Comparison of ENCODE assay signal across 10 cellular contexts in genomic region chr18:46199515-46200147, GRCh38.
DNase-seq lines count a peak whose midpoint lies in the region; ATAC-seq and TF ChIP-seq lines count a peak whose summit lies in the region.
"Had no signal": no experiment of that assay in that cellular context is flagged by ENCODE, and none has a peak within 500 bp of the region (broad histone marks: within the 10 kb centered on the region; RNA-seq: fewer than 3 reads in every experiment).

No MANE protein-coding gene starts in this region.

- no peaks in the 10 kb centered on the region for H3K9me3 Mint-ChIP-seq in stimulated activated naive CD8-positive, alpha-beta T cell treated with anti-CD3 and anti-CD28 coated beads, Interleukin-15, Interleukin-2, amounts not matched to agents 100 ng/mL and 50 ng/mL, for 24 hours
- no peaks in the 10 kb centered on the region for H3K9me3 Mint-ChIP-seq in T-helper 1 cell treated with Interleukin-12 subunit alpha and Interleukin-12 subunit beta and Interleukin-4 antibody, amounts not matched to agents 30 μg/mL and 1 μg/mL, for 36 hours

- H3K4me3 Mint-ChIP-seq in stimulated activated naive CD8-positive, alpha-beta T cell treated with anti-CD3 and anti-CD28 coated beads, Interleukin-15, Interleukin-2, amounts not matched to agents 100 ng/mL and 50 ng/mL, for 24 hours, result no peak overlapping the region
- H3K4me3 Mint-ChIP-seq in T-helper 1 cell treated with Interleukin-12 subunit alpha and Interleukin-12 subunit beta and Interleukin-4 antibody, amounts not matched to agents 30 μg/mL and 1 μg/mL, for 36 hours, result no peak overlapping the region

- no peaks in the 10 kb centered on the region for H3K4me1 ChIP-seq in Peyer's patch

- H3K27me3 ChIP-seq in Peyer's patch, result no peaks in the 10 kb centered on the region

- no peak for DNase-seq in stimulated activated naive CD8-positive, alpha-beta T cell treated with anti-CD3 and anti-CD28 coated beads, Interleukin-15, Interleukin-2, amounts not matched to agents 100 U/mL and 50 U/mL, for 24 hours
- DNase-seq in fibroblast of the aortic adventitia (ENCODE audit: low read depth) (peak; percentile 74), 8988T (no peak), Peyer's patch (no peak), kidney tubule cell (ENCODE audit: low spot score) (no peak)
- DNase-seq: GDM1, Kasumi-1 had no signal

- no peaks in the 10 kb centered on the region for H3K9me3 ChIP-seq in Peyer's patch

- H3K27me3 Mint-ChIP-seq in stimulated activated naive CD8-positive, alpha-beta T cell treated with anti-CD3 and anti-CD28 coated beads, Interleukin-15, Interleukin-2, amounts not matched to agents 100 ng/mL and 50 ng/mL, for 24 hours, result no peaks in the 10 kb centered on the region
- H3K27me3 Mint-ChIP-seq in T-helper 1 cell treated with Interleukin-12 subunit alpha and Interleukin-12 subunit beta and Interleukin-4 antibody, amounts not matched to agents 30 μg/mL and 1 μg/mL, for 36 hours (ENCODE audit: low read depth), result no peaks in the 10 kb centered on the region

- no peak overlapping the region for H3K27ac ChIP-seq in Peyer's patch

- H3K27ac Mint-ChIP-seq in stimulated activated naive CD8-positive, alpha-beta T cell treated with anti-CD3 and anti-CD28 coated beads, Interleukin-15, Interleukin-2, amounts not matched to agents 100 ng/mL and 50 ng/mL, for 24 hours, result peak overlapping the region; percentile 19
- H3K27ac Mint-ChIP-seq in T-helper 1 cell treated with Interleukin-12 subunit alpha and Interleukin-12 subunit beta and Interleukin-4 antibody, amounts not matched to agents 30 μg/mL and 1 μg/mL, for 36 hours, result peak overlapping the region; percentile 63

- no peak for TF ChIP-seq POLR2A in Peyer's patch (IDR thresholded peaks at IDR 0.05)

- no peak for ATAC-seq in stimulated activated naive CD8-positive, alpha-beta T cell treated with anti-CD3 and anti-CD28 coated beads, Interleukin-15, Interleukin-2, amounts not matched to agents 100 U/mL and 50 U/mL, for 24 hours
- ATAC-seq in GM19397 (IDR thresholded peaks at IDR 0.05; ENCODE audit: unreplicated experiment), result no peak

- peaks cover 37% of the 10 kb centered on the region for H3K36me3 Mint-ChIP-seq in stimulated activated naive CD8-positive, alpha-beta T cell treated with anti-CD3 and anti-CD28 coated beads, Interleukin-15, Interleukin-2, amounts not matched to agents 100 ng/mL and 50 ng/mL, for 24 hours (ENCODE audit: low read depth)
- H3K36me3 Mint-ChIP-seq in T-helper 1 cell treated with Interleukin-12 subunit alpha and Interleukin-12 subunit beta and Interleukin-4 antibody, amounts not matched to agents 30 μg/mL and 1 μg/mL, for 36 hours (ENCODE audit: low read depth), result peaks cover 16% of the 10 kb centered on the region

- no peak for TF ChIP-seq CTCF in fibroblast of the aortic adventitia (IDR thresholded peaks at IDR 0.05; ENCODE audit: insufficient read depth, low read length)
- no peak for TF ChIP-seq CTCF in Peyer's patch (IDR thresholded peaks at IDR 0.05)

- H3K4me3 ChIP-seq in fibroblast of the aortic adventitia (ENCODE audit: low read depth, low read length), result no peak overlapping the region
- no peak overlapping the region for H3K4me3 ChIP-seq in Peyer's patch

- H3K36me3 ChIP-seq in Peyer's patch, result no peaks in the 10 kb centered on the region

- peaks cover 68% of the 10 kb centered on the region for H3K4me1 Mint-ChIP-seq in stimulated activated naive CD8-positive, alpha-beta T cell treated with anti-CD3 and anti-CD28 coated beads, Interleukin-15, Interleukin-2, amounts not matched to agents 100 ng/mL and 50 ng/mL, for 24 hours (ENCODE audit: low read depth)
- H3K4me1 Mint-ChIP-seq in T-helper 1 cell treated with Interleukin-12 subunit alpha and Interleukin-12 subunit beta and Interleukin-4 antibody, amounts not matched to agents 30 μg/mL and 1 μg/mL, for 36 hours (ENCODE audit: low read depth), result peaks cover 48% of the 10 kb centered on the region
